10 cellular contexts compared by ENCODE assay signal in the genomic region with DNA sequence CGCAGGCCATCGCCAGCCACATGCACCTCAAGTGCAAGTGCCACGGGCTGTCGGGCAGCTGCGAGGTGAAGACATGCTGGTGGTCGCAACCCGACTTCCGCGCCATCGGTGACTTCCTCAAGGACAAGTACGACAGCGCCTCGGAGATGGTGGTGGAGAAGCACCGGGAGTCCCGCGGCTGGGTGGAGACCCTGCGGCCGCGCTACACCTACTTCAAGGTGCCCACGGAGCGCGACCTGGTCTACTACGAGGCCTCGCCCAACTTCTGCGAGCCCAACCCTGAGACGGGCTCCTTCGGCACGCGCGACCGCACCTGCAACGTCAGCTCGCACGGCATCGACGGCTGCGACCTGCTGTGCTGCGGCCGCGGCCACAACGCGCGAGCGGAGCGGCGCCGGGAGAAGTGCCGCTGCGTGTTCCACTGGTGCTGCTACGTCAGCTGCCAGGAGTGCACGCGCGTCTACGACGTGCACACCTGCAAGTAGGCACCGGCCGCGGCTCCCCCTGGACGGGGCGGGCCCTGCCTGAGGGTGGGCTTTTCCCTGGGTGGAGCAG. TPM values are rescaled to one million over a fixed set of nuclear protein-coding genes. Genes with fewer than 3 reads are reported as not detected.
DNase-seq lines count a peak whose midpoint lies in the region; ATAC-seq and TF ChIP-seq lines count a peak whose summit lies in the region.
"Had no signal": no experiment of that assay in that cellular context is flagged by ENCODE, and none has a peak within 500 bp of the region (broad histone marks: within the 10 kb centered on the region; RNA-seq: fewer than 3 reads in every experiment).

No MANE protein-coding gene starts in this region.

- peaks cover 29% of the 10 kb centered on the region; the same call in 1 of the 2 replicates for H3K27me3 ChIP-seq in SK-N-SH (ENCODE audit: insufficient read depth)
- H3K27me3 ChIP-seq in thoracic aorta (replicated peaks; ENCODE audit: insufficient read depth) = peaks cover 25% of the 10 kb centered on the region

- H3K36me3 ChIP-seq in SK-N-SH (replicated peaks in 1 of 2; ENCODE audit: control insufficient read depth in 1 of 2, insufficient read depth in 2 of 2, low read length in 1 of 2) (no peaks in the 10 kb centered on the region), thoracic aorta (no peaks in the 10 kb centered on the region)
- H3K36me3 ChIP-seq: ascending aorta had no signal

- ATAC-seq in SK-N-SH treated with all-trans-retinoic acid at 6 μM for 48 hours (no peak), thoracic aorta (ENCODE audit: insufficient number of reproducible peaks, low FRiP score, low read depth) (no peak), HG02642 (IDR thresholded peaks at IDR 0.05; ENCODE audit: poor library complexity, unreplicated experiment) (no peak), GM19328 (IDR thresholded peaks at IDR 0.05; ENCODE audit: unreplicated experiment) (no peak)
- peak; percentile 72 for ATAC-seq in activated T-helper 17 cell treated with anti-CD3 and anti-CD28 coated beads, Interleukin-2, amount 50 U/mL, for 72 hours (replicated peaks)

- H3K9me3 ChIP-seq in SK-N-SH = no peaks in the 10 kb centered on the region
- no peaks in the 10 kb centered on the region for H3K9me3 ChIP-seq in thoracic aorta
- H3K9me3 ChIP-seq: ascending aorta had no signal

- no peak overlapping the region for H3K4me2 ChIP-seq in SK-N-SH

- no peak overlapping the region for H3K27ac ChIP-seq in SK-N-SH (ENCODE audit: low read depth in 2 of 2, low read length in 1 of 2)
- no peak overlapping the region for H3K27ac ChIP-seq in thoracic aorta
- H3K27ac ChIP-seq: ascending aorta had no signal

- no peaks in the 10 kb centered on the region for H3K9me2 ChIP-seq in SK-N-SH

- peaks cover 3% of the 10 kb centered on the region for H3F3A ChIP-seq in SK-N-SH (replicated peaks; ENCODE audit: insufficient read depth)

- H4K20me1 ChIP-seq in SK-N-SH (ENCODE audit: insufficient read depth) = no peaks in the 10 kb centered on the region

- H3K4me1 ChIP-seq in SK-N-SH (ENCODE audit: control insufficient read depth in 1 of 2, insufficient read depth in 2 of 2, low read depth in 1 of 2, low read length in 1 of 2) (peaks cover 0 to 3% of the 10 kb centered on the region in 2 experiments; a peak in 2 of 4 replicates), thoracic aorta (ENCODE audit: control insufficient read depth in 1 of 2, low read depth in 2 of 2) (peaks cover 0 to 10% of the 10 kb centered on the region in 2 donors)
- H3K4me1 ChIP-seq: ascending aorta had no signal

- 10% methylated on average over 2 of the region's 60 CpGs for WGBS in SK-N-SH (ENCODE audit: low lambda C conversion rate)

- H3K4me3 ChIP-seq in SK-N-SH (ENCODE audit: low read depth in 2 of 2, low read length in 1 of 2) = peak overlapping the region in 1 of 2 experiments; percentile 41; a peak in 1 of 4 replicates
- H3K4me3 ChIP-seq in thoracic aorta = peak overlapping the region; percentile 49
- H3K4me3 ChIP-seq: ascending aorta had no signal

- no peaks in the 10 kb centered on the region for H3K9me3 Mint-ChIP-seq in activated T-helper 17 cell treated with anti-CD3 and anti-CD28 coated beads, Interleukin-2, amount 50 U/mL, for 72 hours
- no peaks in the 10 kb centered on the region for H3K9me3 Mint-ChIP-seq in immature natural killer cell

- no peaks in the 10 kb centered on the region for H3K36me3 Mint-ChIP-seq in activated T-helper 17 cell treated with anti-CD3 and anti-CD28 coated beads, Interleukin-2, amount 50 U/mL, for 72 hours (ENCODE audit: low read depth)
- H3K36me3 Mint-ChIP-seq in immature natural killer cell = peaks cover 0 to 4% (median 0%) of the 10 kb centered on the region in 3 donors

- peaks cover 10% of the 10 kb centered on the region for H3K4me1 Mint-ChIP-seq in activated T-helper 17 cell treated with anti-CD3 and anti-CD28 coated beads, Interleukin-2, amount 50 U/mL, for 72 hours
- peaks cover 7 to 9% of the 10 kb centered on the region in 2 donors for H3K4me1 Mint-ChIP-seq in immature natural killer cell

- no peak for TF ChIP-seq RAD21 in SK-N-SH (IDR thresholded peaks at IDR 0.05; ENCODE audit: low read length)

- peaks cover 11% of the 10 kb centered on the region for H3K27me3 Mint-ChIP-seq in activated T-helper 17 cell treated with anti-CD3 and anti-CD28 coated beads, Interleukin-2, amount 50 U/mL, for 72 hours
- H3K27me3 Mint-ChIP-seq in immature natural killer cell (ENCODE audit: low read depth in 3 of 3) = peaks cover 12 to 25% (median 21%) of the 10 kb centered on the region in 3 donors

- H3K4me3 Mint-ChIP-seq in activated T-helper 17 cell treated with anti-CD3 and anti-CD28 coated beads, Interleukin-2, amount 50 U/mL, for 72 hours = peak overlapping the region; percentile 70
- peak overlapping the region in 4 of 5 donors; percentile 47 to 77 (median 60) for H3K4me3 Mint-ChIP-seq in immature natural killer cell

- POLR2A ChIA-PET in SK-N-SH (lab: Yijun Ruan, JAX) = interaction anchor here (1.3 kb wide), 1 partner anchor 23 kb away, joined by 3 read pairs; the partner anchor contains the start of gene ARF1

- H3K9ac ChIP-seq in SK-N-SH = no peak overlapping the region

- TF ChIP-seq EP300 in SK-N-SH (IDR thresholded peaks at IDR 0.05; ENCODE audit: borderline replicate concordance in 1 of 2, low read depth in 1 of 2, low read length in 1 of 2) = no peak

- no peak for TF ChIP-seq CTCF in SK-N-SH (IDR thresholded peaks at IDR 0.05)
- no peak for TF ChIP-seq CTCF in thoracic aorta (IDR thresholded peaks at IDR 0.05)

- no peak overlapping the region for H3K27ac Mint-ChIP-seq in activated T-helper 17 cell treated with anti-CD3 and anti-CD28 coated beads, Interleukin-2, amount 50 U/mL, for 72 hours
- H3K27ac Mint-ChIP-seq in immature natural killer cell = peak overlapping the region in 1 of 6 donors; percentile 25

- DNase-seq in SK-N-SH (no peak), immature natural killer cell (peak; percentile 58 to 68 (median 61)), thoracic aorta (ENCODE audit: low spot score) (no peak), inferior parietal cortex (ENCODE audit: extremely low spot score) (no peak)

- no peaks in the 10 kb centered on the region for H3K79me2 ChIP-seq in SK-N-SH (ENCODE audit: insufficient read depth)

- no peak overlapping the region for H2AFZ ChIP-seq in SK-N-SH (ENCODE audit: low read depth)

- CTCF ChIA-PET in SK-N-SH (lab: Yijun Ruan, JAX) = interaction anchor here (1.9 to 2.4 kb wide), 2 partner anchors 15 to 55 kb away, joined by 5 to 6 read pairs; no protein-coding TSS in a partner anchor

TF ChIP-seq in SK-N-SH, 30 proteins besides CTCF, POLR2A, EP300 and RAD21:
- no peak for TF ChIP-seq EZH2phosphoT487 (IDR thresholded peaks at IDR 0.05; ENCODE audit: borderline replicate concordance, low read depth)
- TF ChIP-seq FOXJ3 (CRISPR knock-in tag; IDR thresholded peaks at IDR 0.05) = 0 out of 2 replicates have a peak, but pooled peaks have one; percentile 25
TF ChIP-seq in SK-N-SH: peak in this region for 1.

TF ChIP-seq in SK-N-SH treated with all-trans-retinoic acid at 6 μM for 48 hours, 23 proteins besides CTCF, POLR2A, EP300 and RAD21:
- TF ChIP-seq TOX (CRISPR knock-in tag; IDR thresholded peaks at IDR 0.05; ENCODE audit: borderline replicate concordance) (no peak), CSDC2 (CRISPR knock-in tag; IDR thresholded peaks at IDR 0.05) (no peak)

RNA-seq across cellular contexts. Expression of gene ARF1, which starts 23.4 kb away (rescaled TPM):
- 659 and 713 TPM in 2 replicates for polyA plus RNA-seq in SK-N-SH (2012; rRNA removed)
- polyA plus RNA-seq in SK-N-SH (2012; cell fraction: cytosol; rRNA removed) = 317 and 453 TPM in 2 replicates
- polyA plus RNA-seq in SK-N-SH (2012; cell fraction: nucleus; rRNA removed) = 442 and 463 TPM in 2 replicates
- 100 to 1,000 TPM; 288 to 364 TPM for total RNA-seq in activated T-helper 17 cell treated with anti-CD3 and anti-CD28 coated beads, Interleukin-2, amount 50 U/mL, for 72 hours
- 100 to 1,000 TPM; 533 to 916 (median 674) TPM for polyA plus RNA-seq in immature natural killer cell
- total RNA-seq in thoracic aorta = 100 to 1,000 TPM; 366 to 375 TPM

RNA-seq across cellular contexts. Expression of gene C1orf35, which starts 44.1 kb away (rescaled TPM):
- polyA plus RNA-seq in SK-N-SH (2012; rRNA removed) (28.6 and 42.9 TPM in 2 replicates), immature natural killer cell (10 to 100 TPM in 2 of 3 donors, 1 to 10 TPM in 1; 1.8 to 21.7 (median 16.6) TPM)
- 17.8 and 24.9 TPM in 2 replicates for polyA plus RNA-seq in SK-N-SH (2012; cell fraction: cytosol; rRNA removed)
- polyA plus RNA-seq in SK-N-SH (2012; cell fraction: nucleus; rRNA removed) = 107 and 195 TPM in 2 replicates
- 10 to 100 TPM; 18.3 TPM for total RNA-seq in activated T-helper 17 cell treated with anti-CD3 and anti-CD28 coated beads, Interleukin-2, amount 50 U/mL, for 72 hours
- total RNA-seq in thoracic aorta = 1 to 10 TPM; 9.1 to 9.7 TPM

RNA-seq across cellular contexts. Expression of gene MRPL55, which starts 50.0 kb away (rescaled TPM):
- polyA plus RNA-seq in SK-N-SH (2012; rRNA removed) (70.3 and 75.3 TPM in 2 replicates), immature natural killer cell (100 to 1,000 TPM; 125 to 230 (median 129) TPM)
- 27.2 and 49.1 TPM in 2 replicates for polyA plus RNA-seq in SK-N-SH (2012; cell fraction: cytosol; rRNA removed)
- 185 and 306 TPM in 2 replicates for polyA plus RNA-seq in SK-N-SH (2012; cell fraction: nucleus; rRNA removed)
- 10 to 100 TPM; 42.3 to 48.6 TPM for total RNA-seq in activated T-helper 17 cell treated with anti-CD3 and anti-CD28 coated beads, Interleukin-2, amount 50 U/mL, for 72 hours
- total RNA-seq in thoracic aorta = 10 to 100 TPM; 32.4 to 79.3 TPM

RNA-seq across cellular contexts. Expression of gene WNT3A, which starts 52.3 kb away (rescaled TPM):
- polyA plus RNA-seq in SK-N-SH (2012; rRNA removed) (not detected in 2 replicates), immature natural killer cell (not detected)
- not detected in 2 replicates for polyA plus RNA-seq in SK-N-SH (2012; cell fraction: cytosol; rRNA removed)
- not detected in 2 replicates for polyA plus RNA-seq in SK-N-SH (2012; cell fraction: nucleus; rRNA removed)
- not detected for total RNA-seq in activated T-helper 17 cell treated with anti-CD3 and anti-CD28 coated beads, Interleukin-2, amount 50 U/mL, for 72 hours
- not detected for total RNA-seq in thoracic aorta
- total RNA-seq: ascending aorta, lung microvascular endothelial cell had no signal

Comparison
In these comparisons a context has a peak if more than half of its experiments do, and no peak if none do; other contexts are left out.
1. DNase-seq: peak in immature natural killer cell (3 of 3); none in SK-N-SH (single experiment), thoracic aorta (single experiment) and inferior parietal cortex (single experiment).